ENCODE assay signal across 8 cellular contexts in the genomic region with DNA sequence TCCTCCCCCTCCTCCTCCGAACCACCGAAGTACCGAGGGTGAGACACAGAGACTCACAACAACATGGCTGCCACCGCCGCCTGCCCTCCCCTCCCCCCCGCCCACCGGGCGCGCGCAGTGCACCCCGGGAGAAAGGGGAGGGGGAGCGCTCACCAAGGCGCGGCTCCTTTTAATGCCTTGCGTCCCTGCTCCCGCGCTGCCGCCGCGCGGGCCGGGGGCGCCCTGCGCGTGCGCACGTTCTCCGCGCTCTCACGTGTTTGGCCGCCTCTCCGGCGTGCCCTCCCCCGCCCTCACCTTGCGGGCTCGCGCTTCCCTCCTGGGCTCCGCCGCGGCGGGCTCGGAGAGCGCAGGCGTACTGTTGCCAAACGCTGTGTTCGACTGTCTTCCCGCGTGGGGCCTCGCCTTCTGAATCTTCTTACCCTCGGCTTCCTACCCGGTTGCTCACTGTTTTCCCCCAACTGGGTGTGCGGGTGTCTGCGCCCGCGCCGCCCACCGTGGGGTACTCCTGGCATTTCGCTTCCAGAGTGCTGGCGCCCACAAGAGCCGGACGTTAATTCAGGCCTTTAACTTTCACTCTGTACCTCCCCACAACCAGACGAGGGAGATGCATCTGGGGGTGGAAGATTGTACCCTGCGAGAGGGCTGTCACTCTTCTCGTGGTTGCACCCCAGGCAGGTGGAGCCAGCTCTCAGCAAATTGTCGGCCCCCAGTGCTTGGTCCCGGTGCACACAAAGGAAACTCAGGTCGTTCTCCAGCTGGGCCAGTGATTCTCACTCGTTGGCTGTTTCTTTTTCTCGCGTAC. TPM values are rescaled to one million over a fixed set of nuclear protein-coding genes. Genes with fewer than 3 reads are reported as not detected.
DNase-seq lines count a peak whose midpoint lies in the region; ATAC-seq, FAIRE-seq and TF ChIP-seq lines count a peak whose summit lies in the region.

A gene with protein sequence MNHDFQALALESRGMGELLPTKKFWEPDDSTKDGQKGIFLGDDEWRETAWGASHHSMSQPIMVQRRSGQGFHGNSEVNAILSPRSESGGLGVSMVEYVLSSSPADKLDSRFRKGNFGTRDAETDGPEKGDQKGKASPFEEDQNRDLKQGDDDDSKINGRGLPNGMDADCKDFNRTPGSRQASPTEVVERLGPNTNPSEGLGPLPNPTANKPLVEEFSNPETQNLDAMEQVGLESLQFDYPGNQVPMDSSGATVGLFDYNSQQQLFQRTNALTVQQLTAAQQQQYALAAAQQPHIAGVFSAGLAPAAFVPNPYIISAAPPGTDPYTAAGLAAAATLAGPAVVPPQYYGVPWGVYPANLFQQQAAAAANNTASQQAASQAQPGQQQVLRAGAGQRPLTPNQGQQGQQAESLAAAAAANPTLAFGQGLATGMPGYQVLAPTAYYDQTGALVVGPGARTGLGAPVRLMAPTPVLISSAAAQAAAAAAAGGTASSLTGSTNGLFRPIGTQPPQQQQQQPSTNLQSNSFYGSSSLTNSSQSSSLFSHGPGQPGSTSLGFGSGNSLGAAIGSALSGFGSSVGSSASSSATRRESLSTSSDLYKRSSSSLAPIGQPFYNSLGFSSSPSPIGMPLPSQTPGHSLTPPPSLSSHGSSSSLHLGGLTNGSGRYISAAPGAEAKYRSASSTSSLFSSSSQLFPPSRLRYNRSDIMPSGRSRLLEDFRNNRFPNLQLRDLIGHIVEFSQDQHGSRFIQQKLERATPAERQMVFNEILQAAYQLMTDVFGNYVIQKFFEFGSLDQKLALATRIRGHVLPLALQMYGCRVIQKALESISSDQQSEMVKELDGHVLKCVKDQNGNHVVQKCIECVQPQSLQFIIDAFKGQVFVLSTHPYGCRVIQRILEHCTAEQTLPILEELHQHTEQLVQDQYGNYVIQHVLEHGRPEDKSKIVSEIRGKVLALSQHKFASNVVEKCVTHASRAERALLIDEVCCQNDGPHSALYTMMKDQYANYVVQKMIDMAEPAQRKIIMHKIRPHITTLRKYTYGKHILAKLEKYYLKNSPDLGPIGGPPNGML (minus strand): TSS at position 92 of the 802 bp plus-strand sequence. CDS start 23,484 bp downstream, outside the sequence.

- H3K9me3 Mint-ChIP-seq in WTC11 = no peaks in the 10 kb centered on the region

- WGBS in small intestine, 3 donors = 0 to 1% (median 1%) methylated on average over 52 to 70 of the region's 70 CpGs

- DNase-seq in AG08396 (ENCODE audit: low spot score) (peak; percentile 96), NCI-H226 (peak; percentile 95), WTC11 (ENCODE audit: low spot score) (peak; percentile 90), bronchial epithelial cell (ENCODE audit: low read depth) (peak; percentile 89), iPS-NIHi11 (ENCODE audit: low spot score) (peak; percentile 95), small intestine (peak; percentile 97)

- peak within 1 kb of the TSS; percentile 46 for H3K27ac Mint-ChIP-seq in WTC11

- POLR2A ChIA-PET in WTC11 (lab: Charles Lee) = interaction anchor here (0.7 to 3.4 kb wide), 2 partner anchors 9 to 96 kb away, joined by 3 to 17 read pairs; a partner anchor contains a TSS

- no peaks in the 10 kb centered on the region for H3K27me3 Mint-ChIP-seq in WTC11 (ENCODE audit: low read depth)

- H3K36me3 ChIP-seq in bronchial epithelial cell (ENCODE audit: control insufficient read depth, insufficient read depth, low read length) (no peaks in the 10 kb centered on the region), small intestine (ENCODE audit: control insufficient read depth in 2 of 2, insufficient read depth in 2 of 2, low read length in 2 of 2) (no peaks in the 10 kb centered on the region)

- FAIRE-seq in bronchial epithelial cell (lab: Jason Lieb, UNC) (no peak), small intestine (lab: Jason Lieb, UNC) (no peak)

- H3K9me3 ChIP-seq in small intestine (ENCODE audit: control insufficient read depth, low read depth) = no peaks in the 10 kb centered on the region

- peaks cover 4% of the 10 kb centered on the region; the same call in 1 of the 2 replicates for H3K36me3 Mint-ChIP-seq in WTC11

- CTCF ChIA-PET in WTC11 (lab: Charles Lee) = interaction anchor here (0.9 to 1.1 kb wide), 3 partner anchors 28 to 300 kb away, joined by 4 to 5 read pairs (median 4); a partner anchor contains a TSS

- peaks cover 10 to 20% of the 10 kb centered on the region in 2 donors for H3K4me1 ChIP-seq in small intestine (ENCODE audit: control insufficient read depth in 2 of 2, insufficient read depth in 1 of 2, low read depth in 1 of 2, low read length in 1 of 2)

- H3K27ac ChIP-seq in small intestine (ENCODE audit: low read depth in 1 of 2, low read length in 1 of 2) = peak within 1 kb of the TSS; percentile 92 to 99

- H3K4me3 ChIP-seq in bronchial epithelial cell (ENCODE audit: low read depth, low read length) (peak within 1 kb of the TSS; percentile 95), small intestine (ENCODE audit: low read depth in 1 of 2, low read length in 2 of 2) (peak within 1 kb of the TSS; percentile 93 to 100)

- no peak for TF ChIP-seq CTCF in WTC11 (IDR thresholded peaks at IDR 0.05)
- no peak for TF ChIP-seq CTCF in bronchial epithelial cell (IDR thresholded peaks at IDR 0.05; ENCODE audit: insufficient read depth, low read length, severe bottlenecking)

- H3K4me1 Mint-ChIP-seq in WTC11 = peaks cover 35% of the 10 kb centered on the region

- peak; percentile 84 for ATAC-seq in GM19023 (IDR thresholded peaks at IDR 0.05; ENCODE audit: unreplicated experiment)
- ATAC-seq in HG03196 (IDR thresholded peaks at IDR 0.05; ENCODE audit: unreplicated experiment) = peak; percentile 82
- ATAC-seq in WTC11 = peak; percentile 82

- H3K27me3 ChIP-seq in bronchial epithelial cell (ENCODE audit: control insufficient read depth, insufficient read depth, low read length) (no peaks in the 10 kb centered on the region), small intestine (ENCODE audit: control insufficient read depth in 2 of 2, insufficient read depth in 2 of 2, low read length in 2 of 2) (no peaks in the 10 kb centered on the region)

- H3K4me3 Mint-ChIP-seq in WTC11 = peak within 1 kb of the TSS; percentile 95

TF ChIP-seq in WTC11, 78 proteins besides CTCF, POLR2A, EP300 and RAD21 (continues in another document):
- TF ChIP-seq, protein P1, sequence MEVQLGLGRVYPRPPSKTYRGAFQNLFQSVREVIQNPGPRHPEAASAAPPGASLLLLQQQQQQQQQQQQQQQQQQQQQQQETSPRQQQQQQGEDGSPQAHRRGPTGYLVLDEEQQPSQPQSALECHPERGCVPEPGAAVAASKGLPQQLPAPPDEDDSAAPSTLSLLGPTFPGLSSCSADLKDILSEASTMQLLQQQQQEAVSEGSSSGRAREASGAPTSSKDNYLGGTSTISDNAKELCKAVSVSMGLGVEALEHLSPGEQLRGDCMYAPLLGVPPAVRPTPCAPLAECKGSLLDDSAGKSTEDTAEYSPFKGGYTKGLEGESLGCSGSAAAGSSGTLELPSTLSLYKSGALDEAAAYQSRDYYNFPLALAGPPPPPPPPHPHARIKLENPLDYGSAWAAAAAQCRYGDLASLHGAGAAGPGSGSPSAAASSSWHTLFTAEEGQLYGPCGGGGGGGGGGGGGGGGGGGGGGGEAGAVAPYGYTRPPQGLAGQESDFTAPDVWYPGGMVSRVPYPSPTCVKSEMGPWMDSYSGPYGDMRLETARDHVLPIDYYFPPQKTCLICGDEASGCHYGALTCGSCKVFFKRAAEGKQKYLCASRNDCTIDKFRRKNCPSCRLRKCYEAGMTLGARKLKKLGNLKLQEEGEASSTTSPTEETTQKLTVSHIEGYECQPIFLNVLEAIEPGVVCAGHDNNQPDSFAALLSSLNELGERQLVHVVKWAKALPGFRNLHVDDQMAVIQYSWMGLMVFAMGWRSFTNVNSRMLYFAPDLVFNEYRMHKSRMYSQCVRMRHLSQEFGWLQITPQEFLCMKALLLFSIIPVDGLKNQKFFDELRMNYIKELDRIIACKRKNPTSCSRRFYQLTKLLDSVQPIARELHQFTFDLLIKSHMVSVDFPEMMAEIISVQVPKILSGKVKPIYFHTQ (CRISPR knock-in tag; IDR thresholded peaks at IDR 0.05) = no peak
- TF ChIP-seq NFE2L1 (CRISPR knock-in tag; IDR thresholded peaks at IDR 0.05) = peak; percentile 68; the same call in 1 of the 2 replicates
- TF ChIP-seq, protein P2, sequence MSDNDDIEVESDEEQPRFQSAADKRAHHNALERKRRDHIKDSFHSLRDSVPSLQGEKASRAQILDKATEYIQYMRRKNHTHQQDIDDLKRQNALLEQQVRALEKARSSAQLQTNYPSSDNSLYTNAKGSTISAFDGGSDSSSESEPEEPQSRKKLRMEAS (CRISPR knock-in tag; IDR thresholded peaks at IDR 0.05) = peak; percentile 94
- no peak for TF ChIP-seq IRF2 (CRISPR knock-in tag; IDR thresholded peaks at IDR 0.05; ENCODE audit: borderline replicate concordance, low read depth)
- TF ChIP-seq, protein P3, sequence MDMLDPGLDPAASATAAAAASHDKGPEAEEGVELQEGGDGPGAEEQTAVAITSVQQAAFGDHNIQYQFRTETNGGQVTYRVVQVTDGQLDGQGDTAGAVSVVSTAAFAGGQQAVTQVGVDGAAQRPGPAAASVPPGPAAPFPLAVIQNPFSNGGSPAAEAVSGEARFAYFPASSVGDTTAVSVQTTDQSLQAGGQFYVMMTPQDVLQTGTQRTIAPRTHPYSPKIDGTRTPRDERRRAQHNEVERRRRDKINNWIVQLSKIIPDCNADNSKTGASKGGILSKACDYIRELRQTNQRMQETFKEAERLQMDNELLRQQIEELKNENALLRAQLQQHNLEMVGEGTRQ (CRISPR knock-in tag; IDR thresholded peaks at IDR 0.05) = peak; percentile 91
- peak; percentile 94 for TF ChIP-seq NR3C1 (CRISPR knock-in tag; conservative IDR thresholded peaks at IDR 0.05; ENCODE audit: low read depth)
- TF ChIP-seq, protein P4, sequence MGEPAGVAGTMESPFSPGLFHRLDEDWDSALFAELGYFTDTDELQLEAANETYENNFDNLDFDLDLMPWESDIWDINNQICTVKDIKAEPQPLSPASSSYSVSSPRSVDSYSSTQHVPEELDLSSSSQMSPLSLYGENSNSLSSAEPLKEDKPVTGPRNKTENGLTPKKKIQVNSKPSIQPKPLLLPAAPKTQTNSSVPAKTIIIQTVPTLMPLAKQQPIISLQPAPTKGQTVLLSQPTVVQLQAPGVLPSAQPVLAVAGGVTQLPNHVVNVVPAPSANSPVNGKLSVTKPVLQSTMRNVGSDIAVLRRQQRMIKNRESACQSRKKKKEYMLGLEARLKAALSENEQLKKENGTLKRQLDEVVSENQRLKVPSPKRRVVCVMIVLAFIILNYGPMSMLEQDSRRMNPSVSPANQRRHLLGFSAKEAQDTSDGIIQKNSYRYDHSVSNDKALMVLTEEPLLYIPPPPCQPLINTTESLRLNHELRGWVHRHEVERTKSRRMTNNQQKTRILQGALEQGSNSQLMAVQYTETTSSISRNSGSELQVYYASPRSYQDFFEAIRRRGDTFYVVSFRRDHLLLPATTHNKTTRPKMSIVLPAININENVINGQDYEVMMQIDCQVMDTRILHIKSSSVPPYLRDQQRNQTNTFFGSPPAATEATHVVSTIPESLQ (CRISPR knock-in tag; IDR thresholded peaks at IDR 0.05) = 0 out of 2 replicates have a peak, but pooled peaks have one; percentile 31

RNA-seq across cellular contexts. Expression of the gene that starts here (rescaled TPM):
- total RNA-seq in WTC11 (2021) (84.7 to 104 TPM (median 90.0 TPM) in 3 replicates), bronchial epithelial cell (43.7 and 48.5 TPM in 2 replicates)
- polyA plus RNA-seq in small intestine = 10 to 100 TPM; 26.2 to 32.1 (median 31.8) TPM

Comparison
In these comparisons a context has a peak if more than half of its experiments do, and no peak if none do; other contexts are left out.
1. Peak in every context shown above with its lines: DNase-seq, ATAC-seq, H3K4me3 ChIP-seq and H3K27ac ChIP-seq.